Comparison of ENCODE assay signal across 21 cellular contexts in genomic region chr11:115585361-115586024, GRCh38.
A peak's percentile ranks its signal among the peaks of the same experiment; 100 is the strongest.
DNase-seq lines count a peak whose midpoint lies in the region; ATAC-seq, FAIRE-seq and TF ChIP-seq lines count a peak whose summit lies in the region.
"Had no signal": no experiment of that assay in that cellular context is flagged by ENCODE, and none has a peak within 500 bp of the region (broad histone marks: within the 10 kb centered on the region; RNA-seq: fewer than 3 reads in every experiment).

No MANE protein-coding gene starts in this region.

- H4K20me1 ChIP-seq in GM12878 (ENCODE audit: control insufficient read depth, insufficient read depth) (no peaks in the 10 kb centered on the region), SK-N-SH (ENCODE audit: insufficient read depth) (no peaks in the 10 kb centered on the region)

- H3K4me3 ChIP-seq in GM12878 (0 out of 2 replicates have a peak overlapping the region, but pooled peaks have one; percentile 4), SK-N-SH (ENCODE audit: low read depth in 2 of 2, low read length in 1 of 2) (no peak overlapping the region)
- H3K4me3 ChIP-seq: heart left ventricle had no signal

- H3K27me3 ChIP-seq in GM12878 (replicated peaks in 1 of 2; ENCODE audit: control insufficient read depth in 2 of 2, insufficient read depth in 2 of 2, low read length in 1 of 2) (no peaks in the 10 kb centered on the region), SK-N-SH (ENCODE audit: insufficient read depth) (no peaks in the 10 kb centered on the region)
- H3K27me3 ChIP-seq: heart left ventricle had no signal

- H3K27ac ChIP-seq in GM12878 (ENCODE audit: control insufficient read depth, insufficient read depth) = peak overlapping the region; percentile 51
- H3K27ac ChIP-seq in SK-N-SH (ENCODE audit: low read depth in 2 of 2, low read length in 1 of 2) = no peak overlapping the region
- H3K27ac ChIP-seq: heart left ventricle, HL-60 had no signal

- H3K36me3 Mint-ChIP-seq in activated CD4-positive, alpha-beta T cell treated with anti-CD3 and anti-CD28 coated beads for 36 hours (ENCODE audit: low read depth) = no peaks in the 10 kb centered on the region
- H3K36me3 Mint-ChIP-seq: CD4-positive, CD25-positive, alpha-beta regulatory T cell had no signal

- POLR2A ChIA-PET in activated CD4-positive, alpha-beta T cell treated with anti-CD3 and anti-CD28 coated beads for 36 hours (lab: Charles Lee) = no interaction called here
- POLR2A ChIA-PET in GM12878 (lab: Charles Lee) (interaction anchor here (0.7 to 1.2 kb wide), 2 partner anchors 290 to 334 kb away, joined by 3 to 5 read pairs; no protein-coding TSS in a partner anchor), SK-N-SH (lab: Yijun Ruan, JAX) (no interaction called here)

- H3K79me2 ChIP-seq in GM12878 (ENCODE audit: control insufficient read depth, insufficient read depth, low read length) (no peaks in the 10 kb centered on the region), SK-N-SH (ENCODE audit: insufficient read depth) (no peaks in the 10 kb centered on the region)

- H3K9ac ChIP-seq in GM12878 (ENCODE audit: control insufficient read depth, insufficient read depth, low read length) (peak overlapping the region; percentile 19; the same call in 1 of the 2 replicates), SK-N-SH (no peak overlapping the region)

- H3F3A ChIP-seq in SK-N-SH (replicated peaks; ENCODE audit: insufficient read depth) = no peaks in the 10 kb centered on the region

- H3K36me3 ChIP-seq in GM12878 (ENCODE audit: control insufficient read depth in 2 of 2, insufficient read depth in 2 of 2, low read length in 1 of 2) = no peaks in the 10 kb centered on the region
- H3K36me3 ChIP-seq in SK-N-SH (replicated peaks in 1 of 2; ENCODE audit: control insufficient read depth in 1 of 2, insufficient read depth in 2 of 2, low read length in 1 of 2) = no peaks in the 10 kb centered on the region
- H3K36me3 ChIP-seq: heart left ventricle had no signal

- H3K4me2 ChIP-seq in GM12878 (ENCODE audit: control insufficient read depth, insufficient read depth) (peak overlapping the region; percentile 28), SK-N-SH (no peak overlapping the region)

- no peaks in the 10 kb centered on the region for H3K4me1 Mint-ChIP-seq in activated CD4-positive, alpha-beta T cell treated with anti-CD3 and anti-CD28 coated beads for 36 hours
- H3K4me1 Mint-ChIP-seq: CD4-positive, CD25-positive, alpha-beta regulatory T cell had no signal

- H3K4me1 ChIP-seq in GM12878 (ENCODE audit: control insufficient read depth, insufficient read depth, low read length) (peaks cover 21% of the 10 kb centered on the region), SK-N-SH (ENCODE audit: control insufficient read depth in 1 of 2, insufficient read depth in 2 of 2, low read depth in 1 of 2, low read length in 1 of 2) (peaks cover 0 to 30% of the 10 kb centered on the region in 2 experiments; a peak in 2 of 4 replicates)

- H3K9me3 Mint-ChIP-seq in activated CD4-positive, alpha-beta T cell treated with anti-CD3 and anti-CD28 coated beads for 36 hours (ENCODE audit: low read depth) = peaks cover 16% of the 10 kb centered on the region

- no peak for TF ChIP-seq POLR2A in GM12878 (IDR thresholded peaks at IDR 0.05; ENCODE audit: low read depth, low read length)

- H2AFZ ChIP-seq in GM12878 (ENCODE audit: control insufficient read depth, low read depth, low read length) = peak overlapping the region; percentile 31
- no peak overlapping the region for H2AFZ ChIP-seq in SK-N-SH (ENCODE audit: low read depth)

- CTCF ChIA-PET in activated CD4-positive, alpha-beta T cell treated with anti-CD3 and anti-CD28 coated beads for 36 hours (lab: Charles Lee) = no interaction called here
- CTCF ChIA-PET in GM12878 (lab: Yijun Ruan, JAX) (interaction anchor here (0.6 to 1.5 kb wide), 8 partner anchors 12 to 937 kb away, joined by 3 to 5 read pairs (median 4); no protein-coding TSS in a partner anchor), SK-N-SH (lab: Yijun Ruan, JAX) (interaction anchor here (0.6 kb wide), 1 partner anchor 17 kb away, joined by 3 read pairs; no protein-coding TSS in a partner anchor)

- RAD21 ChIA-PET in GM12878 (lab: Charles Lee; ENCODE audit: unreplicated experiment) = interaction anchor here (0.7 to 2.0 kb wide), 6 partner anchors 61 to 489 kb away, joined by 3 to 6 read pairs (median 4); no protein-coding TSS in a partner anchor

- ATAC-seq in activated CD4-positive, alpha-beta T cell treated with anti-CD3 and anti-CD28 coated beads for 36 hours = peak; percentile 86
- ATAC-seq in GM21717 (IDR thresholded peaks at IDR 0.05; ENCODE audit: unreplicated experiment) = peak; percentile 58
- peak; percentile 77 for ATAC-seq in HG03095 (IDR thresholded peaks at IDR 0.05; ENCODE audit: unreplicated experiment)
- peak; percentile 96 for ATAC-seq in GM12878
- ATAC-seq: esophagus mucosa, heart left ventricle had no signal

- in situ Hi-C loops in GM12878 (cut with MboI) = no loop called here

- no TSS peak for BruUV-seq in GM12878 (replicated peaks; lab: Mats Ljungman, UMichigan)

- FAIRE-seq in GM12878 (lab: Jason Lieb, UNC) = peak; percentile 75
- FAIRE-seq: astrocyte had no signal

- TF ChIP-seq EP300 in GM12878 (IDR thresholded peaks at IDR 0.05; ENCODE audit: borderline replicate concordance in 1 of 2, control insufficient read depth in 1 of 2, low read depth in 2 of 2, low read length in 2 of 2) = peak; percentile 14 to 72; a peak in 1 of 4 replicates
- no peak for TF ChIP-seq EP300 in SK-N-SH (IDR thresholded peaks at IDR 0.05; ENCODE audit: borderline replicate concordance in 1 of 2, low read depth in 1 of 2, low read length in 1 of 2)

- TF ChIP-seq CTCF in GM12878 (IDR thresholded peaks at IDR 0.05 in 2 of 3, conservative IDR thresholded peaks at IDR 0.05 in 1 of 3; ENCODE audit: control insufficient read depth in 2 of 3, extremely low read depth in 1 of 3, insufficient read depth in 1 of 3, low read depth in 3 of 3, low read length in 3 of 3) (peak in 1 of 3 experiments; percentile 28; a peak in 1 of 6 replicates), SK-N-SH (IDR thresholded peaks at IDR 0.05) (no peak)

- peaks cover 11% of the 10 kb centered on the region; the same call in 2 of the 3 replicates for H3K9me3 ChIP-seq in GM12878 (replicated peaks; ENCODE audit: control insufficient read depth, insufficient read depth, low read length)
- no peaks in the 10 kb centered on the region for H3K9me3 ChIP-seq in SK-N-SH

- no peak overlapping the region for H3K27ac Mint-ChIP-seq in activated CD4-positive, alpha-beta T cell treated with anti-CD3 and anti-CD28 coated beads for 36 hours
- H3K27ac Mint-ChIP-seq: CD4-positive, CD25-positive, alpha-beta regulatory T cell had no signal

- peaks cover 4% of the 10 kb centered on the region for H3K27me3 Mint-ChIP-seq in activated CD4-positive, alpha-beta T cell treated with anti-CD3 and anti-CD28 coated beads for 36 hours
- H3K27me3 Mint-ChIP-seq: CD4-positive, CD25-positive, alpha-beta regulatory T cell had no signal

- under 1% methylated on average over 11 of the region's 11 CpGs for WGBS in GM12878 (ENCODE audit: insufficient coverage, insufficient replicate concordance, low lambda C conversion rate, missing lambda C conversion rate)
- WGBS in SK-N-SH (ENCODE audit: low lambda C conversion rate) = 73% methylated on average over 11 of the region's 11 CpGs

- SMC1A ChIA-PET in GM12878 (lab: Charles Lee; ENCODE audit: uncharacterized antibody, unreplicated experiment) = interaction anchor here (0.6 to 1.4 kb wide), 12 partner anchors 22 to 528 kb away, joined by 3 to 8 read pairs (median 3); no protein-coding TSS in a partner anchor

- H3K9me2 ChIP-seq in SK-N-SH = no peaks in the 10 kb centered on the region

- intact Hi-C loops in activated CD4-positive, alpha-beta T cell treated with anti-CD3 and anti-CD28 coated beads for 36 hours (cut with DNase I, micrococcal nuclease) = loop anchor here in 1 of 2 experiments (1.0 kb wide), 1 partner anchor 206 kb away; no protein-coding TSS in a partner anchor
- intact Hi-C loops in GM12878 (cut with micrococcal nuclease; ENCODE audit: unreplicated experiment) = loop anchor here (2.0 kb wide), 1 partner anchor 335 kb away; no protein-coding TSS in a partner anchor

- peak; percentile 15 for DNase-seq in activated CD4-positive, alpha-beta T cell treated with anti-CD3 and anti-CD28 coated beads for 36 hours
- no peak for DNase-seq in activated CD4-positive, alpha-beta T cell treated with anti-CD3 and anti-CD28 coated beads for 1 hour
- DNase-seq in GM12878 (ENCODE audit: low read depth, low spot score) (peak; percentile 83), H4 (ENCODE audit: low spot score) (no peak), GDM1 (lab: John Stamatoyannopoulos, UW) (no peak), SK-N-SH (no peak)
- DNase-seq: 8988T; activated CD4-positive, alpha-beta T cell treated with anti-CD3 and anti-CD28 coated beads, Interleukin-2, amount 50 U/mL, for 4 hours; activated gamma-delta T cell treated with Interleukin-2 at 50 U/mL for 16 hours; CD4-positive, CD25-positive, alpha-beta regulatory T cell; cortex of kidney; heart left ventricle; midbrain; NCI-H187; NCI-H774; substantia nigra had no signal

- no peak overlapping the region for H3K4me3 Mint-ChIP-seq in activated CD4-positive, alpha-beta T cell treated with anti-CD3 and anti-CD28 coated beads for 36 hours
- H3K4me3 Mint-ChIP-seq: CD4-positive, CD25-positive, alpha-beta regulatory T cell had no signal

- no peak for TF ChIP-seq RAD21 in GM12878 (IDR thresholded peaks at IDR 0.05; ENCODE audit: insufficient read depth, low read depth, low read length)
- no peak for TF ChIP-seq RAD21 in SK-N-SH (IDR thresholded peaks at IDR 0.05; ENCODE audit: low read length)

TF ChIP-seq in GM12878, 131 proteins besides CTCF, POLR2A, EP300 and RAD21 (continues in another document):
- TF ChIP-seq RAD51 (IDR thresholded peaks at IDR 0.05) = no peak
- peak; percentile 60; the same call in 1 of the 2 replicates for TF ChIP-seq EED (IDR thresholded peaks at IDR 0.05; ENCODE audit: low read depth)
- no peak for TF ChIP-seq TAF1 (IDR thresholded peaks at IDR 0.05; ENCODE audit: borderline replicate concordance, low read depth, low read length)

TF ChIP-seq in SK-N-SH, 30 proteins besides CTCF, POLR2A, EP300 and RAD21 (continues in another document):
- TF ChIP-seq SMC3 (IDR thresholded peaks at IDR 0.05; ENCODE audit: low read depth, low read length) (no peak), EZH2phosphoT487 (IDR thresholded peaks at IDR 0.05; ENCODE audit: borderline replicate concordance, low read depth) (no peak), NFIC (IDR thresholded peaks at IDR 0.05; ENCODE audit: borderline replicate concordance) (no peak)

Comparison
In these comparisons a context has a peak if more than half of its experiments do, and no peak if none do; other contexts are left out.
1. DNase-seq: peak in activated CD4-positive, alpha-beta T cell treated with anti-CD3 and anti-CD28 coated beads for 36 hours (single experiment) and GM12878 (single experiment); none in activated CD4-positive, alpha-beta T cell treated with anti-CD3 and anti-CD28 coated beads for 1 hour (single experiment), H4 (single experiment), GDM1 (single experiment) and SK-N-SH (single experiment).
2. Peak in every context shown above with its lines, with median percentiles within 50 percentile points of each other: ATAC-seq.